In genomic region chr2:114699423-114699944, GRCh38 we compare ENCODE assay signal across 13 cellular contexts.
DNase-seq lines count a peak whose midpoint lies in the region; ATAC-seq and TF ChIP-seq lines count a peak whose summit lies in the region.
"Had no signal": no experiment of that assay in that cellular context is flagged by ENCODE, and none has a peak within 500 bp of the region (broad histone marks: within the 10 kb centered on the region; RNA-seq: fewer than 3 reads in every experiment).

No MANE protein-coding gene starts in this region.

- H3K4me3 ChIP-seq in left lung (no peak overlapping the region), upper lobe of right lung (no peak overlapping the region)

- no peaks in the 10 kb centered on the region for H3K27me3 ChIP-seq in left lung
- H3K27me3 ChIP-seq in upper lobe of right lung, result no peaks in the 10 kb centered on the region

- ATAC-seq in left lung (peak; percentile 87), upper lobe of right lung (peak; percentile 59), GM19452 (IDR thresholded peaks at IDR 0.05; ENCODE audit: unreplicated experiment) (no peak)

- no peaks in the 10 kb centered on the region for H3K36me3 ChIP-seq in left lung
- no peaks in the 10 kb centered on the region for H3K36me3 ChIP-seq in upper lobe of right lung

- no peaks in the 10 kb centered on the region for H3K4me1 ChIP-seq in left lung
- no peaks in the 10 kb centered on the region for H3K4me1 ChIP-seq in upper lobe of right lung

- TF ChIP-seq CTCF in left lung (IDR thresholded peaks at IDR 0.05) (no peak), upper lobe of right lung (IDR thresholded peaks at IDR 0.05) (no peak)

- intact Hi-C loops in left lung (cut with DNase I), result no loop called here
- intact Hi-C loops in upper lobe of right lung (cut with DNase I), result no loop called here

- H3K9me3 ChIP-seq in left lung, result no peaks in the 10 kb centered on the region
- H3K9me3 ChIP-seq in upper lobe of right lung, result no peaks in the 10 kb centered on the region

- H3K27ac ChIP-seq in left lung (no peak overlapping the region), upper lobe of right lung (no peak overlapping the region), substantia nigra (ENCODE audit: low read depth, low read length, poor library complexity, severe bottlenecking) (no peak overlapping the region)
- H3K27ac ChIP-seq: 22Rv1 had no signal

- DNase-seq in DMS53 (lab: John Stamatoyannopoulos, UW) (peak; percentile 21), DMS53 treated with DMSO at 0.1 percent for 48 hours (lab: John Stamatoyannopoulos, UW; ENCODE audit: unreplicated experiment) (no peak), MV-4-11 (lab: John Stamatoyannopoulos, UW) (peak; percentile 1), left lung (no peak), upper lobe of right lung (no peak), substantia nigra (lab: John Stamatoyannopoulos, UW) (no peak)
- DNase-seq: CD8-positive, alpha-beta memory T cell; DND-41; GDM1; GOT3; H9 had no signal

Comparison
In these comparisons a context has a peak if more than half of its experiments do, and no peak if none do; other contexts are left out.
1. DNase-seq: peak in DMS53 (single experiment) and MV-4-11 (single experiment); none in DMS53 treated with DMSO at 0.1 percent for 48 hours (single experiment), left lung (0 of 2), upper lobe of right lung (single experiment) and substantia nigra (0 of 49).